8 cellular contexts compared by ENCODE assay signal in genomic region chr3:138348107-138348949, GRCh38. TPM values are rescaled to one million over a fixed set of nuclear protein-coding genes. Genes with fewer than 3 reads are reported as not detected.
DNase-seq lines count a peak whose midpoint lies in the region; ATAC-seq and TF ChIP-seq lines count a peak whose summit lies in the region.

MRAS (plus strand) TSS chr3:138348579; CDS start chr3:138372884, 24,305 bp downstream.

- H3K9me3 ChIP-seq in WERI-Rb-1 (ENCODE audit: severe bottlenecking) = no peaks in the 10 kb centered on the region
- H3K9me3 ChIP-seq in effector memory CD4-positive, alpha-beta T cell (ENCODE audit: control insufficient read depth, low read length) = no peaks in the 10 kb centered on the region
- no peaks in the 10 kb centered on the region for H3K9me3 ChIP-seq in left lung

- TF ChIP-seq CTCF in NB4 (IDR thresholded peaks at IDR 0.05; ENCODE audit: low read depth, low read length) = peak; percentile 21
- TF ChIP-seq CTCF in WERI-Rb-1 (IDR thresholded peaks at IDR 0.05; ENCODE audit: low read depth, low read length) = peak; percentile 74
- TF ChIP-seq CTCF in left lung (IDR thresholded peaks at IDR 0.05) = peak; percentile 15 to 37

- intact Hi-C loops in left lung (cut with DNase I) = loop anchor here in 1 of 2 donors (10.0 kb wide), 1 partner anchor 66 kb away; no protein-coding TSS in a partner anchor

- H3K36me3 ChIP-seq in WERI-Rb-1 = no peaks in the 10 kb centered on the region
- no peaks in the 10 kb centered on the region for H3K36me3 ChIP-seq in effector memory CD4-positive, alpha-beta T cell (ENCODE audit: control insufficient read depth, insufficient read depth, low read length)
- no peaks in the 10 kb centered on the region for H3K36me3 ChIP-seq in left lung

- peak within 1 kb of the TSS; percentile 75 for H3K27ac ChIP-seq in WERI-Rb-1
- H3K27ac ChIP-seq in effector memory CD4-positive, alpha-beta T cell (ENCODE audit: insufficient read depth, low read length, poor library complexity, severe bottlenecking) = no peak within 1 kb of the TSS
- H3K27ac ChIP-seq in left lung = peak within 1 kb of the TSS; percentile 90 to 93

- no peaks in the 10 kb centered on the region for H3K27me3 ChIP-seq in WERI-Rb-1 (ENCODE audit: insufficient read depth, low read depth, severe bottlenecking)
- peaks cover 10% of the 10 kb centered on the region for H3K27me3 ChIP-seq in effector memory CD4-positive, alpha-beta T cell (replicated peaks; ENCODE audit: control insufficient read depth, insufficient read depth, low read length, poor library complexity, severe bottlenecking)
- peaks cover 0 to 25% of the 10 kb centered on the region in 2 donors for H3K27me3 ChIP-seq in left lung

- TF ChIP-seq POLR2A in NB4 (IDR thresholded peaks at IDR 0.05; ENCODE audit: extremely low read depth, insufficient read length) = peak; percentile 12

- ATAC-seq in left lung (peak; percentile 85), GM18909 (IDR thresholded peaks at IDR 0.05; ENCODE audit: poor library complexity, unreplicated experiment) (no peak)

- DNase-seq in NB4 (ENCODE audit: low read depth) = peak; percentile 84
- peak; percentile 78 for DNase-seq in WERI-Rb-1
- peak in 1 of 3 donors; percentile 11 for DNase-seq in effector memory CD4-positive, alpha-beta T cell
- DNase-seq in left lung = peak; percentile 79 to 93
- DNase-seq in stimulated activated CD4-positive, alpha-beta T cell treated with anti-CD3 and anti-CD28 coated beads, Interleukin-2, amount 100 ng/mL, for 48 hours = peak; percentile 11 to 29
- DNase-seq in GDM1 (lab: John Stamatoyannopoulos, UW) = no peak

- H3K4me3 ChIP-seq in GM08714 (ENCODE audit: low read length) (peak within 1 kb of the TSS; percentile 43; the same call in 1 of the 2 replicates), NB4 (ENCODE audit: low read depth, low read length) (peak within 1 kb of the TSS; percentile 75), WERI-Rb-1 (ENCODE audit: low read depth, low read length) (peak within 1 kb of the TSS; percentile 68), left lung (peak within 1 kb of the TSS; percentile 65 to 67)
- H3K4me3 ChIP-seq in effector memory CD4-positive, alpha-beta T cell (ENCODE audit: insufficient read depth, low read depth, low read length, poor library complexity, severe bottlenecking) = peak within 1 kb of the TSS; percentile 58

- peaks cover 3% of the 10 kb centered on the region for H3K4me1 ChIP-seq in effector memory CD4-positive, alpha-beta T cell (ENCODE audit: control insufficient read depth, insufficient read depth, low read length, poor library complexity, severe bottlenecking)
- H3K4me1 ChIP-seq in left lung = peaks cover 9 to 25% of the 10 kb centered on the region in 2 donors

RNA-seq across cellular contexts. Expression of gene MRAS, which starts in this region (rescaled TPM):
- 10 to 100 TPM; 41.0 to 48.0 TPM for total RNA-seq in left lung

Comparison
In these comparisons a context has a peak if more than half of its experiments do, and no peak if none do; other contexts are left out.
1. CTCF ChIP-seq: peak in every context shown above with its lines; median percentile 74 in WERI-Rb-1; 26 in left lung; 21 in NB4.